Comparison of ENCODE assay signal across 27 cellular contexts in genomic region chr19:38105574-38105973, GRCh38.
"Had no signal": no experiment of that assay in that cellular context is flagged by ENCODE, and none has a peak within 500 bp of the region (broad histone marks: within the 10 kb centered on the region; RNA-seq: fewer than 3 reads in every experiment).

No MANE protein-coding gene starts in this region.

- H3K4me1 Mint-ChIP-seq: neural progenitor cell; stimulated activated effector memory CD8-positive, alpha-beta T cell treated with anti-CD3 and anti-CD28 coated beads, Interleukin-12 subunit alpha, Interleukin-12 subunit beta, amount 100 ng/mL, for 72 hours had no signal

- FAIRE-seq: small intestine, urothelium cell line had no signal

- H3K27me3 ChIP-seq: neural progenitor cell, ovary, right lobe of liver, sigmoid colon, stomach, thyroid gland, tibial nerve, upper lobe of left lung, vagina had no signal

- ATAC-seq: natural killer cell treated with Interleukin-12 subunit alpha and Interleukin-12 subunit beta and Interleukin-15 and Interleukin-18, amount 100 ng/mL, for 72 hours; psoas muscle; right cardiac atrium; right lobe of liver; stimulated activated effector memory CD8-positive, alpha-beta T cell treated with anti-CD3 and anti-CD28 coated beads, Interleukin-12 subunit alpha, Interleukin-12 subunit beta, amount 100 ng/mL, for 72 hours; stimulated activated naive B cell treated with anti-CD40 and anti-IgM and Interleukin-4, amounts not matched to agents 10 μg/mL and 1 μg/mL and 100 μg/mL, for 72 hours had no signal

- H3K4me3 ChIP-seq: neural progenitor cell, ovary, psoas muscle, right lobe of liver, sigmoid colon, stomach, thoracic aorta, thyroid gland, tibial nerve, upper lobe of left lung, vagina had no signal

- H3K27me3 Mint-ChIP-seq: natural killer cell treated with Interleukin-12 subunit alpha and Interleukin-12 subunit beta and Interleukin-15 and Interleukin-18, amount 100 ng/mL, for 72 hours; progenitor cell of endocrine pancreas; stimulated activated naive B cell treated with anti-CD40 and anti-IgM and Interleukin-4, amounts not matched to agents 10 μg/mL and 1 μg/mL and 100 μg/mL, for 72 hours; stimulated activated naive CD8-positive, alpha-beta T cell treated with anti-CD3 and anti-CD28 coated beads, Interleukin-15, Interleukin-2, amounts not matched to agents 100 ng/mL and 50 ng/mL, for 24 hours had no signal

- H3K9me3 ChIP-seq: ovary, psoas muscle, right lobe of liver, sigmoid colon, stomach, thoracic aorta, thyroid gland, tibial nerve, upper lobe of left lung, vagina had no signal

- H3K4me1 ChIP-seq: neural progenitor cell, parathyroid adenoma, psoas muscle, right lobe of liver, sigmoid colon, stomach, tibial nerve, upper lobe of left lung, vagina had no signal

- DNase-seq: occipital lobe; ovary; psoas muscle; right cardiac atrium; right lobe of liver; sigmoid colon; small intestine; stimulated activated CD4-positive, alpha-beta T cell treated with anti-CD3 and anti-CD28 coated beads, Interleukin-15, amount 100 ng/mL, for 24 hours; stimulated activated CD4-positive, alpha-beta T cell treated with anti-CD3 and anti-CD28 coated beads, Interleukin-2, amount 100 ng/mL, for 24 hours; stimulated activated CD4-positive, alpha-beta T cell treated with anti-CD3 and anti-CD28 coated beads, Interleukin-2, amount 100 ng/mL, for 48 hours; stimulated activated CD4-positive, alpha-beta T cell treated with anti-CD3 and anti-CD28 coated beads, Interleukin-4, amount 100 ng/mL, for 24 hours; stimulated activated naive B cell treated with anti-CD40 and anti-IgM and Interleukin-4, amounts not matched to agents 10 μg/mL and 1 μg/mL and 100 μg/mL, for 72 hours; stimulated activated naive CD4-positive, alpha-beta T cell treated with Interleukin-2 at 50 U/mL for 16 hours; stomach; thyroid gland; trophoblast cell; upper lobe of left lung had no signal

- H3K4me3 Mint-ChIP-seq: natural killer cell treated with Interleukin-12 subunit alpha and Interleukin-12 subunit beta and Interleukin-15 and Interleukin-18, amount 100 ng/mL, for 72 hours; neural progenitor cell; stimulated activated effector memory CD8-positive, alpha-beta T cell treated with anti-CD3 and anti-CD28 coated beads, Interleukin-12 subunit alpha, Interleukin-12 subunit beta, amount 100 ng/mL, for 72 hours; stimulated activated naive B cell treated with anti-CD40 and anti-IgM and Interleukin-4, amounts not matched to agents 10 μg/mL and 1 μg/mL and 100 μg/mL, for 72 hours; stimulated activated naive CD8-positive, alpha-beta T cell treated with anti-CD3 and anti-CD28 coated beads, Interleukin-15, Interleukin-2, amounts not matched to agents 100 ng/mL and 50 ng/mL, for 24 hours had no signal

- H3K4me2 ChIP-seq: neural progenitor cell had no signal

- H3K27ac Mint-ChIP-seq: natural killer cell treated with Interleukin-12 subunit alpha and Interleukin-12 subunit beta and Interleukin-15 and Interleukin-18, amount 100 ng/mL, for 72 hours; neural progenitor cell; progenitor cell of endocrine pancreas; stimulated activated effector memory CD8-positive, alpha-beta T cell treated with anti-CD3 and anti-CD28 coated beads, Interleukin-12 subunit alpha, Interleukin-12 subunit beta, amount 100 ng/mL, for 72 hours; stimulated activated naive B cell treated with anti-CD40 and anti-IgM and Interleukin-4, amounts not matched to agents 10 μg/mL and 1 μg/mL and 100 μg/mL, for 72 hours; stimulated activated naive CD8-positive, alpha-beta T cell treated with anti-CD3 and anti-CD28 coated beads, Interleukin-15, Interleukin-2, amounts not matched to agents 100 ng/mL and 50 ng/mL, for 24 hours had no signal

- H3K27ac ChIP-seq: neural progenitor cell, ovary, parathyroid adenoma, psoas muscle, right lobe of liver, sigmoid colon, stomach, thoracic aorta, thyroid gland, tibial nerve, upper lobe of left lung, vagina had no signal

- H3K9me3 Mint-ChIP-seq: natural killer cell treated with Interleukin-12 subunit alpha and Interleukin-12 subunit beta and Interleukin-15 and Interleukin-18, amount 100 ng/mL, for 72 hours; neural progenitor cell; stimulated activated effector memory CD8-positive, alpha-beta T cell treated with anti-CD3 and anti-CD28 coated beads, Interleukin-12 subunit alpha, Interleukin-12 subunit beta, amount 100 ng/mL, for 72 hours; stimulated activated naive B cell treated with anti-CD40 and anti-IgM and Interleukin-4, amounts not matched to agents 10 μg/mL and 1 μg/mL and 100 μg/mL, for 72 hours; stimulated activated naive CD8-positive, alpha-beta T cell treated with anti-CD3 and anti-CD28 coated beads, Interleukin-15, Interleukin-2, amounts not matched to agents 100 ng/mL and 50 ng/mL, for 24 hours had no signal

- H3K36me3 ChIP-seq: neural progenitor cell, ovary had no signal

- H3K36me3 Mint-ChIP-seq: natural killer cell treated with Interleukin-12 subunit alpha and Interleukin-12 subunit beta and Interleukin-15 and Interleukin-18, amount 100 ng/mL, for 72 hours had no signal
